ENCODE assay signal across 8 cellular contexts in genomic region chr2:215950009-215950408, GRCh38.
A peak's percentile ranks its signal among the peaks of the same experiment; 100 is the strongest.
DNase-seq lines count a peak whose midpoint lies in the region; ATAC-seq and TF ChIP-seq lines count a peak whose summit lies in the region.

No MANE protein-coding gene starts in this region.

- TF ChIP-seq CTCF in Calu3 (IDR thresholded peaks at IDR 0.05; ENCODE audit: unreplicated experiment) (peak; percentile 44), coronary artery (IDR thresholded peaks at IDR 0.05) (peak; percentile 34), nephron progenitor cell (IDR thresholded peaks at IDR 0.05) (peak; percentile 55), ascending aorta (IDR thresholded peaks at IDR 0.05) (peak in 1 of 3 experiments; percentile 37)

- H3K27ac ChIP-seq in coronary artery (no peak overlapping the region), ascending aorta (no peak overlapping the region)

- CTCF ChIA-PET in Calu3 (lab: Charles Lee) = interaction anchor here (0.6 to 1.2 kb wide), 9 partner anchors 9 to 74 kb away, joined by 3 to 14 read pairs (median 3); no protein-coding TSS in a partner anchor
- CTCF ChIA-PET in activated CD4-positive, alpha-beta memory T cell treated with anti-CD3 and anti-CD28 coated beads, Interleukin-2, amount 10 ng/mL, durations not matched to agents 7 days and 5 days (lab: Charles Lee) = interaction anchor here (0.6 to 4.6 kb wide), 20 partner anchors 8 to 493 kb away, joined by 3 to 68 read pairs (median 4); no protein-coding TSS in a partner anchor

- H3K27me3 Mint-ChIP-seq in Calu3 (ENCODE audit: unreplicated experiment) (no peaks in the 10 kb centered on the region), nephron progenitor cell (ENCODE audit: low read depth, poor library complexity) (peaks cover 2% of the 10 kb centered on the region)
- no peaks in the 10 kb centered on the region for H3K27me3 Mint-ChIP-seq in activated CD4-positive, alpha-beta memory T cell treated with anti-CD3 and anti-CD28 coated beads, Interleukin-2, amount 10 ng/mL, durations not matched to agents 7 days and 5 days

- DNase-seq in Calu3 = peak; percentile 16
- DNase-seq in NCI-H748 treated with DMSO at 0.1 percent for 48 hours (lab: John Stamatoyannopoulos, UW) = peak; percentile 3
- DNase-seq in coronary artery (ENCODE audit: low spot score) = no peak
- DNase-seq in nephron progenitor cell = no peak
- DNase-seq in activated CD4-positive, alpha-beta memory T cell treated with anti-CD3 and anti-CD28 coated beads, Interleukin-2, amount 10 ng/mL, durations not matched to agents 7 days and 5 days = no peak
- DNase-seq in ascending aorta (ENCODE audit: low spot score in 2 of 2) = no peak

- ATAC-seq in GM18870 (IDR thresholded peaks at IDR 0.05; ENCODE audit: unreplicated experiment) (peak; percentile 90), HG02973 (IDR thresholded peaks at IDR 0.05; ENCODE audit: unreplicated experiment) (peak; percentile 92)

- no peaks in the 10 kb centered on the region for H3K9me3 ChIP-seq in ascending aorta

- no peak overlapping the region for H3K4me3 Mint-ChIP-seq in Calu3 (ENCODE audit: low read depth, unreplicated experiment)
- H3K4me3 Mint-ChIP-seq in nephron progenitor cell = no peak overlapping the region
- H3K4me3 Mint-ChIP-seq in activated CD4-positive, alpha-beta memory T cell treated with anti-CD3 and anti-CD28 coated beads, Interleukin-2, amount 10 ng/mL, durations not matched to agents 7 days and 5 days = no peak overlapping the region

- H3K4me1 Mint-ChIP-seq in Calu3 (ENCODE audit: low read depth, unreplicated experiment) = peaks cover 21% of the 10 kb centered on the region
- peaks cover 9% of the 10 kb centered on the region for H3K4me1 Mint-ChIP-seq in nephron progenitor cell
- peaks cover 12% of the 10 kb centered on the region for H3K4me1 Mint-ChIP-seq in activated CD4-positive, alpha-beta memory T cell treated with anti-CD3 and anti-CD28 coated beads, Interleukin-2, amount 10 ng/mL, durations not matched to agents 7 days and 5 days

- POLR2A ChIA-PET in activated CD4-positive, alpha-beta memory T cell treated with anti-CD3 and anti-CD28 coated beads, Interleukin-2, amount 10 ng/mL, durations not matched to agents 7 days and 5 days (lab: Charles Lee) = interaction anchor here (1.0 to 1.7 kb wide), 2 partner anchors 66 to 170 kb away, joined by 3 read pairs; no protein-coding TSS in a partner anchor

- no TSS peak for BruUV-seq in Calu3 (replicated peaks; lab: Mats Ljungman, UMichigan)

- intact Hi-C loops in Calu3 (cut with micrococcal nuclease; ENCODE audit: unreplicated experiment) = loop anchor here (1.0 kb wide), 1 partner anchor 73 kb away; no protein-coding TSS in a partner anchor
- intact Hi-C loops in ascending aorta (cut with DNase I) = loop anchor here (5.0 kb wide), 1 partner anchor 72 kb away; no protein-coding TSS in a partner anchor

- H3K9me3 Mint-ChIP-seq in Calu3 (ENCODE audit: low read depth, unreplicated experiment) = no peaks in the 10 kb centered on the region
- H3K9me3 Mint-ChIP-seq in nephron progenitor cell = no peaks in the 10 kb centered on the region
- H3K9me3 Mint-ChIP-seq in activated CD4-positive, alpha-beta memory T cell treated with anti-CD3 and anti-CD28 coated beads, Interleukin-2, amount 10 ng/mL, durations not matched to agents 7 days and 5 days = no peaks in the 10 kb centered on the region

- H3K36me3 ChIP-seq in ascending aorta = no peaks in the 10 kb centered on the region

- no peaks in the 10 kb centered on the region for H3K4me1 ChIP-seq in ascending aorta

- H3K27me3 ChIP-seq in ascending aorta = no peaks in the 10 kb centered on the region

- H3K4me3 ChIP-seq in coronary artery (no peak overlapping the region), ascending aorta (no peak overlapping the region)

- no peak overlapping the region for H3K27ac Mint-ChIP-seq in Calu3 (ENCODE audit: unreplicated experiment)
- H3K27ac Mint-ChIP-seq in nephron progenitor cell = no peak overlapping the region
- no peak overlapping the region for H3K27ac Mint-ChIP-seq in activated CD4-positive, alpha-beta memory T cell treated with anti-CD3 and anti-CD28 coated beads, Interleukin-2, amount 10 ng/mL, durations not matched to agents 7 days and 5 days

- H3K36me3 Mint-ChIP-seq in Calu3 (ENCODE audit: insufficient read depth, unreplicated experiment) = peaks cover 5% of the 10 kb centered on the region
- peaks cover 27% of the 10 kb centered on the region for H3K36me3 Mint-ChIP-seq in nephron progenitor cell (ENCODE audit: low read depth)
- peaks cover 15% of the 10 kb centered on the region for H3K36me3 Mint-ChIP-seq in activated CD4-positive, alpha-beta memory T cell treated with anti-CD3 and anti-CD28 coated beads, Interleukin-2, amount 10 ng/mL, durations not matched to agents 7 days and 5 days (ENCODE audit: low read depth)

Comparison
In these comparisons a context has a peak if more than half of its experiments do, and no peak if none do; other contexts are left out.
1. DNase-seq: peak in Calu3 (single experiment) and NCI-H748 treated with DMSO at 0.1 percent for 48 hours (single experiment); none in coronary artery (single experiment), nephron progenitor cell (single experiment), activated CD4-positive, alpha-beta memory T cell treated with anti-CD3 and anti-CD28 coated beads, Interleukin-2, amount 10 ng/mL, durations not matched to agents 7 days and 5 days (single experiment) and ascending aorta (0 of 2).